In genomic region chr9:105191508-105192118, GRCh38 we compare ENCODE assay signal across 1 cellular context.
A peak's percentile ranks its signal among the peaks of the same experiment; 100 is the strongest.
TF ChIP-seq lines count a peak whose summit lies in the region.

No MANE protein-coding gene starts in this region.

TF ChIP-seq in HepG2, 621 proteins besides CTCF, POLR2A, EP300 and RAD21 (continued from another document and continues in another):
- peak; percentile 49; the same call in 1 of the 2 replicates for TF ChIP-seq YEATS2 (CRISPR knock-in tag; IDR thresholded peaks at IDR 0.05; ENCODE audit: borderline replicate concordance)
- TF ChIP-seq TFAP4 (IDR thresholded peaks at IDR 0.05; ENCODE audit: borderline replicate concordance, low read depth), result 0 out of 2 replicates have a peak, but pooled peaks have one; percentile 18
- TF ChIP-seq, protein P1, sequence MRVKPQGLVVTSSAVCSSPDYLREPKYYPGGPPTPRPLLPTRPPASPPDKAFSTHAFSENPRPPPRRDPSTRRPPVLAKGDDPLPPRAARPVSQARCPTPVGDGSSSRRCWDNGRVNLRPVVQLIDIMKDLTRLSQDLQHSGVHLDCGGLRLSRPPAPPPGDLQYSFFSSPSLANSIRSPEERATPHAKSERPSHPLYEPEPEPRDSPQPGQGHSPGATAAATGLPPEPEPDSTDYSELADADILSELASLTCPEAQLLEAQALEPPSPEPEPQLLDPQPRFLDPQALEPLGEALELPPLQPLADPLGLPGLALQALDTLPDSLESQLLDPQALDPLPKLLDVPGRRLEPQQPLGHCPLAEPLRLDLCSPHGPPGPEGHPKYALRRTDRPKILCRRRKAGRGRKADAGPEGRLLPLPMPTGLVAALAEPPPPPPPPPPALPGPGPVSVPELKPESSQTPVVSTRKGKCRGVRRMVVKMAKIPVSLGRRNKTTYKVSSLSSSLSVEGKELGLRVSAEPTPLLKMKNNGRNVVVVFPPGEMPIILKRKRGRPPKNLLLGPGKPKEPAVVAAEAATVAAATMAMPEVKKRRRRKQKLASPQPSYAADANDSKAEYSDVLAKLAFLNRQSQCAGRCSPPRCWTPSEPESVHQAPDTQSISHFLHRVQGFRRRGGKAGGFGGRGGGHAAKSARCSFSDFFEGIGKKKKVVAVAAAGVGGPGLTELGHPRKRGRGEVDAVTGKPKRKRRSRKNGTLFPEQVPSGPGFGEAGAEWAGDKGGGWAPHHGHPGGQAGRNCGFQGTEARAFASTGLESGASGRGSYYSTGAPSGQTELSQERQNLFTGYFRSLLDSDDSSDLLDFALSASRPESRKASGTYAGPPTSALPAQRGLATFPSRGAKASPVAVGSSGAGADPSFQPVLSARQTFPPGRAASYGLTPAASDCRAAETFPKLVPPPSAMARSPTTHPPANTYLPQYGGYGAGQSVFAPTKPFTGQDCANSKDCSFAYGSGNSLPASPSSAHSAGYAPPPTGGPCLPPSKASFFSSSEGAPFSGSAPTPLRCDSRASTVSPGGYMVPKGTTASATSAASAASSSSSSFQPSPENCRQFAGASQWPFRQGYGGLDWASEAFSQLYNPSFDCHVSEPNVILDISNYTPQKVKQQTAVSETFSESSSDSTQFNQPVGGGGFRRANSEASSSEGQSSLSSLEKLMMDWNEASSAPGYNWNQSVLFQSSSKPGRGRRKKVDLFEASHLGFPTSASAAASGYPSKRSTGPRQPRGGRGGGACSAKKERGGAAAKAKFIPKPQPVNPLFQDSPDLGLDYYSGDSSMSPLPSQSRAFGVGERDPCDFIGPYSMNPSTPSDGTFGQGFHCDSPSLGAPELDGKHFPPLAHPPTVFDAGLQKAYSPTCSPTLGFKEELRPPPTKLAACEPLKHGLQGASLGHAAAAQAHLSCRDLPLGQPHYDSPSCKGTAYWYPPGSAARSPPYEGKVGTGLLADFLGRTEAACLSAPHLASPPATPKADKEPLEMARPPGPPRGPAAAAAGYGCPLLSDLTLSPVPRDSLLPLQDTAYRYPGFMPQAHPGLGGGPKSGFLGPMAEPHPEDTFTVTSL (CRISPR knock-in tag; IDR thresholded peaks at IDR 0.05; ENCODE audit: borderline replicate concordance), result peak; percentile 74; the same call in 1 of the 2 replicates
- TF ChIP-seq ZNF331 (CRISPR knock-in tag; IDR thresholded peaks at IDR 0.05), result peak; percentile 38; the same call in 1 of the 2 replicates
- TF ChIP-seq FOXJ3 (CRISPR knock-in tag; IDR thresholded peaks at IDR 0.05; ENCODE audit: borderline replicate concordance), result peak; percentile 88
- TF ChIP-seq ZBTB10 (CRISPR knock-in tag; IDR thresholded peaks at IDR 0.05; ENCODE audit: borderline replicate concordance), result no peak
- peak; percentile 68; the same call in 1 of the 2 replicates for TF ChIP-seq ZNF644 (CRISPR knock-in tag; IDR thresholded peaks at IDR 0.05; ENCODE audit: low read depth)
- peak; percentile 77; the same call in 1 of the 2 replicates for TF ChIP-seq TBX3 (IDR thresholded peaks at IDR 0.05; ENCODE audit: borderline replicate concordance)
- no peak for TF ChIP-seq ZKSCAN5 (CRISPR knock-in tag; IDR thresholded peaks at IDR 0.05)
- peak; percentile 32; the same call in 1 of the 2 replicates for TF ChIP-seq ETV5 (CRISPR knock-in tag; IDR thresholded peaks at IDR 0.05; ENCODE audit: borderline replicate concordance)
- peak in 1 of 2 experiments; percentile 63; a peak in 1 of 4 replicates for TF ChIP-seq ATF4 (CRISPR knock-in tag; IDR thresholded peaks at IDR 0.05)
- no peak for TF ChIP-seq LCORL (IDR thresholded peaks at IDR 0.05)
- peak; percentile 71 for TF ChIP-seq LCORL (CRISPR knock-in tag; IDR thresholded peaks at IDR 0.05)
- peak; percentile 86 for TF ChIP-seq NCOA2 (CRISPR knock-in tag; IDR thresholded peaks at IDR 0.05)
- peak; percentile 46 for TF ChIP-seq ZEB1 (IDR thresholded peaks at IDR 0.05; ENCODE audit: insufficient replicate concordance, low read depth)
- 0 out of 2 replicates have a peak, but pooled peaks have one; percentile 26 for TF ChIP-seq PRDM10 (CRISPR knock-in tag; IDR thresholded peaks at IDR 0.05; ENCODE audit: low read depth)
- TF ChIP-seq ZC3H4 (CRISPR knock-in tag; IDR thresholded peaks at IDR 0.05; ENCODE audit: borderline replicate concordance), result no peak
- TF ChIP-seq NFIC (IDR thresholded peaks at IDR 0.05; ENCODE audit: low read length), result peak; percentile 65; the same call in 1 of the 2 replicates
- TF ChIP-seq CREM (IDR thresholded peaks at IDR 0.05), result peak; percentile 82; the same call in 1 of the 2 replicates
- no peak for TF ChIP-seq CREM (CRISPR knock-in tag; IDR thresholded peaks at IDR 0.05)
- TF ChIP-seq, protein P2, sequence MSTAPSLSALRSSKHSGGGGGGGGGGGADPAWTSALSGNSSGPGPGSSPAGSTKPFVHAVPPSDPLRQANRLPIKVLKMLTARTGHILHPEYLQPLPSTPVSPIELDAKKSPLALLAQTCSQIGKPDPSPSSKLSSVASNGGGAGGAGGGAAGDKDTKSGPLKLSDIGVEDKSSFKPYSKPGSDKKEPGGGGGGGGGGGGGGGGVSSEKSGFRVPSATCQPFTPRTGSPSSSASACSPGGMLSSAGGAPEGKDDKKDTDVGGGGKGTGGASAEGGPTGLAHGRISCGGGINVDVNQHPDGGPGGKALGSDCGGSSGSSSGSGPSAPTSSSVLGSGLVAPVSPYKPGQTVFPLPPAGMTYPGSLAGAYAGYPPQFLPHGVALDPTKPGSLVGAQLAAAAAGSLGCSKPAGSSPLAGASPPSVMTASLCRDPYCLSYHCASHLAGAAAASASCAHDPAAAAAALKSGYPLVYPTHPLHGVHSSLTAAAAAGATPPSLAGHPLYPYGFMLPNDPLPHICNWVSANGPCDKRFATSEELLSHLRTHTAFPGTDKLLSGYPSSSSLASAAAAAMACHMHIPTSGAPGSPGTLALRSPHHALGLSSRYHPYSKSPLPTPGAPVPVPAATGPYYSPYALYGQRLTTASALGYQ (CRISPR knock-in tag; IDR thresholded peaks at IDR 0.05), result 0 out of 2 replicates have a peak, but pooled peaks have one; percentile 29
- TF ChIP-seq, protein P3, sequence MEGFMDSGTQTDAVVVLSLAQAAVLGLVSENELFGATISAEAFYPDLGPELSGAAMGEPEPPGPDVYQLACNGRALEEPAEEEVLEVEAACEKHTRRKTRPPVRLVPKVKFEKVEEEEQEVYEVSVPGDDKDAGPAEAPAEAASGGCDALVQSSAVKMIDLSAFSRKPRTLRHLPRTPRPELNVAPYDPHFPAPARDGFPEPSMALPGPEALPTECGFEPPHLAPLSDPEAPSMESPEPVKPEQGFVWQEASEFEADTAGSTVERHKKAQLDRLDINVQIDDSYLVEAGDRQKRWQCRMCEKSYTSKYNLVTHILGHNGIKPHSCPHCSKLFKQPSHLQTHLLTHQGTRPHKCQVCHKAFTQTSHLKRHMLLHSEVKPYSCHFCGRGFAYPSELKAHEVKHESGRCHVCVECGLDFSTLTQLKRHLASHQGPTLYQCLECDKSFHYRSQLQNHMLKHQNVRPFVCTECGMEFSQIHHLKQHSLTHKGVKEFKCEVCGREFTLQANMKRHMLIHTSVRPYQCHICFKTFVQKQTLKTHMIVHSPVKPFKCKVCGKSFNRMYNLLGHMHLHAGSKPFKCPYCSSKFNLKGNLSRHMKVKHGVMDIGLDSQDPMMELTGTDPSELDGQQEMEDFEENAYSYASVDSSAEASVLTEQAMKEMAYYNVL (CRISPR knock-in tag; IDR thresholded peaks at IDR 0.05; ENCODE audit: borderline replicate concordance), result peak; percentile 71; the same call in 1 of the 2 replicates
- TF ChIP-seq ZNF7 (CRISPR knock-in tag; IDR thresholded peaks at IDR 0.05), result peak; percentile 82
- peak; percentile 73 for TF ChIP-seq PHF21A (CRISPR knock-in tag; IDR thresholded peaks at IDR 0.05)
- TF ChIP-seq, protein P4, sequence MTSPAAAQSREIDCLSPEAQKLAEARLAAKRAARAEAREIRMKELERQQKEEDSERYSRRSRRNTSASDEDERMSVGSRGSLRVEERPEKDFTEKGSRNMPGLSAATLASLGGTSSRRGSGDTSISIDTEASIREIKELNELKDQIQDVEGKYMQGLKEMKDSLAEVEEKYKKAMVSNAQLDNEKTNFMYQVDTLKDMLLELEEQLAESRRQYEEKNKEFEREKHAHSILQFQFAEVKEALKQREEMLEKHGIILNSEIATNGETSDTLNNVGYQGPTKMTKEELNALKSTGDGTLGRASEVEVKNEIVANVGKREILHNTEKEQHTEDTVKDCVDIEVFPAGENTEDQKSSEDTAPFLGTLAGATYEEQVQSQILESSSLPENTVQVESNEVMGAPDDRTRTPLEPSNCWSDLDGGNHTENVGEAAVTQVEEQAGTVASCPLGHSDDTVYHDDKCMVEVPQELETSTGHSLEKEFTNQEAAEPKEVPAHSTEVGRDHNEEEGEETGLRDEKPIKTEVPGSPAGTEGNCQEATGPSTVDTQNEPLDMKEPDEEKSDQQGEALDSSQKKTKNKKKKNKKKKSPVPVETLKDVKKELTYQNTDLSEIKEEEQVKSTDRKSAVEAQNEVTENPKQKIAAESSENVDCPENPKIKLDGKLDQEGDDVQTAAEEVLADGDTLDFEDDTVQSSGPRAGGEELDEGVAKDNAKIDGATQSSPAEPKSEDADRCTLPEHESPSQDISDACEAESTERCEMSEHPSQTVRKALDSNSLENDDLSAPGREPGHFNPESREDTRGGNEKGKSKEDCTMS (CRISPR knock-in tag; conservative IDR thresholded peaks at IDR 0.05), result no peak
- TF ChIP-seq, protein P5, sequence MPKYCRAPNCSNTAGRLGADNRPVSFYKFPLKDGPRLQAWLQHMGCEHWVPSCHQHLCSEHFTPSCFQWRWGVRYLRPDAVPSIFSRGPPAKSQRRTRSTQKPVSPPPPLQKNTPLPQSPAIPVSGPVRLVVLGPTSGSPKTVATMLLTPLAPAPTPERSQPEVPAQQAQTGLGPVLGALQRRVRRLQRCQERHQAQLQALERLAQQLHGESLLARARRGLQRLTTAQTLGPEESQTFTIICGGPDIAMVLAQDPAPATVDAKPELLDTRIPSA (CRISPR knock-in tag; IDR thresholded peaks at IDR 0.05; ENCODE audit: borderline replicate concordance), result no peak
- TF ChIP-seq MYPOP (CRISPR knock-in tag; IDR thresholded peaks at IDR 0.05), result peak; percentile 45; the same call in 1 of the 2 replicates
- TF ChIP-seq ZNF335 (CRISPR knock-in tag; IDR thresholded peaks at IDR 0.05), result peak; percentile 45; the same call in 1 of the 2 replicates
- TF ChIP-seq MBNL3 (CRISPR knock-in tag; conservative IDR thresholded peaks at IDR 0.05), result no peak
- peak; percentile 91 for TF ChIP-seq CEBPG (CRISPR knock-in tag; IDR thresholded peaks at IDR 0.05)
